ENCODE assay signal across 8 cellular contexts in the genomic region with DNA sequence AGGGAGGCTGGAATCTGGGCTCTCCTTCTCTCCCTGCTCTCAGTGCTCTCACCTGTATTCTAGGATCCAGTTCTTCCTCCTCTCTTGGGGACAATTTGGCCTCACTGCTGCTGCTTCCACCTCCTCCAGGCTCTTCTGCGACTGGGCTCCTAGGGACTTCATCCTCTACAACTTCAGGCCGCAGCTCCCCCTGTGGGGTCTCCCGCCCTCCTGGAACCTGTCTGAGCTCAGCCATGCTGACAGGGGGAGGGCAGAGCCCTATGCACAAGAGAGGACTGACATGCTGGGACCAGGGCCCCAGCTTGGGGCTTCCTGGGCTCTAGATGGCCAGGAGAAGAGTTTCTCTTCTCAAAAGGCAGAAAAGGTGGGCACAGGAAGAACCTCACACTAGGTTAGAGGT. TPM values are rescaled to one million over a fixed set of nuclear protein-coding genes. Genes with fewer than 3 reads are reported as not detected.
DNase-seq lines count a peak whose midpoint lies in the region; ATAC-seq and TF ChIP-seq lines count a peak whose summit lies in the region.

No MANE protein-coding gene starts in this region.

- peak overlapping the region; percentile 97 for H3K9ac ChIP-seq in adipocyte (ENCODE audit: low read length)

- H3K27ac ChIP-seq in right lobe of liver, result peak overlapping the region in 1 of 3 donors; percentile 95
- peak overlapping the region; percentile 10 to 95 for H3K27ac ChIP-seq in thoracic aorta

- peak overlapping the region; percentile 96 for H3K4me3 ChIP-seq in adipocyte (ENCODE audit: low read length)
- H3K4me3 ChIP-seq in right lobe of liver, result peak overlapping the region; percentile 69 to 76 (median 73)
- peak overlapping the region; percentile 88 for H3K4me3 ChIP-seq in thoracic aorta

- DNase-seq in activated T-cell treated with anti-CD3 and anti-CD28 coated beads, Interleukin-2, amount 50 U/mL, for 1 hour, result peak; percentile 14
- DNase-seq in activated T-cell treated with anti-CD3 and anti-CD28 coated beads for 4 hours, result no peak
- DNase-seq in adipocyte (ENCODE audit: low read depth), result no peak
- no peak for DNase-seq in right lobe of liver
- no peak for DNase-seq in thoracic aorta (ENCODE audit: low spot score)
- DNase-seq in HT-29 (ENCODE audit: low spot score), result no peak
- DNase-seq in activated CD4-positive, alpha-beta T cell treated with anti-CD3 and anti-CD28 coated beads, Interleukin-2, amount 50 U/mL, for 4 hours, result no peak
- DNase-seq in COR-L47 (lab: John Stamatoyannopoulos, UW), result no peak

- H3K27me3 ChIP-seq in adipocyte (replicated peaks; ENCODE audit: control insufficient read depth, insufficient read depth, low read length), result no peaks in the 10 kb centered on the region
- no peaks in the 10 kb centered on the region for H3K27me3 ChIP-seq in right lobe of liver
- H3K27me3 ChIP-seq in thoracic aorta (replicated peaks; ENCODE audit: insufficient read depth), result no peaks in the 10 kb centered on the region

- intact Hi-C loops in right lobe of liver (cut with DNase I), result no loop called here

- TF ChIP-seq CTCF in right lobe of liver (IDR thresholded peaks at IDR 0.05) (no peak), thoracic aorta (IDR thresholded peaks at IDR 0.05) (no peak)

- peaks cover 20% of the 10 kb centered on the region for H3K36me3 ChIP-seq in adipocyte (ENCODE audit: control insufficient read depth, insufficient read depth, low read length, severe bottlenecking)
- H3K36me3 ChIP-seq in right lobe of liver, result peaks cover 0 to 4% (median 0%) of the 10 kb centered on the region in 4 donors
- H3K36me3 ChIP-seq in thoracic aorta, result no peaks in the 10 kb centered on the region

- WGBS in right lobe of liver (ENCODE audit: insufficient coverage, low coverage, low lambda C conversion rate, missing lambda C conversion rate), result 100% methylated on average over 1 of the region's 3 CpGs

- H3K9me3 ChIP-seq in adipocyte (ENCODE audit: control insufficient read depth, low read length) (no peaks in the 10 kb centered on the region), right lobe of liver (no peaks in the 10 kb centered on the region), thoracic aorta (no peaks in the 10 kb centered on the region)

- TF ChIP-seq POLR2A in right lobe of liver (IDR thresholded peaks at IDR 0.05), result no peak

- peaks cover 67% of the 10 kb centered on the region for H3K4me1 ChIP-seq in adipocyte (ENCODE audit: control insufficient read depth, insufficient read depth, low read length)
- H3K4me1 ChIP-seq in right lobe of liver, result peaks cover 0 to 33% (median 12%) of the 10 kb centered on the region in 4 donors
- H3K4me1 ChIP-seq in thoracic aorta (ENCODE audit: control insufficient read depth in 1 of 2, low read depth in 2 of 2), result peaks cover 52 to 61% of the 10 kb centered on the region in 2 donors

- ATAC-seq in right lobe of liver, result no peak
- ATAC-seq in thoracic aorta (ENCODE audit: insufficient number of reproducible peaks, low FRiP score, low read depth), result no peak

RNA-seq across cellular contexts. Expression of gene SH3BP5L, which starts 1.0 kb away (rescaled TPM):
- 10 to 100 TPM in 5 of 6 experiments, 1 to 10 TPM in 1; 9.8 to 13.1 (median 12.4) TPM for total RNA-seq in right lobe of liver
- total RNA-seq in thoracic aorta, result 10 to 100 TPM; 22.6 to 27.4 TPM
- total RNA-seq in HT-29 (2014; rRNA removed; shearing (Covaris generic)), result 23.4 and 23.5 TPM in 2 replicates

RNA-seq across cellular contexts. Expression of gene ZNF672, which starts 13.3 kb away (rescaled TPM):
- total RNA-seq in right lobe of liver, result 10 to 100 TPM; 16.9 to 24.3 (median 19.4) TPM
- total RNA-seq in thoracic aorta, result 10 to 100 TPM; 33.8 to 34.2 TPM
- total RNA-seq in HT-29 (2014; rRNA removed; shearing (Covaris generic)), result 36.0 and 37.7 TPM in 2 replicates

RNA-seq across cellular contexts. Expression of gene ZNF692, which starts 34.2 kb away (rescaled TPM):
- total RNA-seq in right lobe of liver, result 10 to 100 TPM; 12.2 to 18.3 (median 16.7) TPM
- 10 to 100 TPM; 21.1 to 35.3 TPM for total RNA-seq in thoracic aorta
- 57.9 and 58.0 TPM in 2 replicates for total RNA-seq in HT-29 (2014; rRNA removed; shearing (Covaris generic))
